25 cellular contexts compared by ENCODE assay signal in genomic region chr20:59024111-59024530, GRCh38. TPM values are rescaled to one million over a fixed set of nuclear protein-coding genes. Genes with fewer than 3 reads are reported as not detected.
DNase-seq lines count a peak whose midpoint lies in the region; FAIRE-seq and TF ChIP-seq lines count a peak whose summit lies in the region.
"Had no signal": no experiment of that assay in that cellular context is flagged by ENCODE, and none has a peak within 500 bp of the region (broad histone marks: within the 10 kb centered on the region; RNA-seq: fewer than 3 reads in every experiment).

No MANE protein-coding gene starts in this region.

- H3K27ac Mint-ChIP-seq in osteocyte (ENCODE audit: unreplicated experiment): no peak overlapping the region
- H3K27ac Mint-ChIP-seq: CD8-positive, alpha-beta T cell; IgD-negative memory B cell had no signal

- FAIRE-seq in GM12891 (lab: Jason Lieb, UNC): no peak
- FAIRE-seq: G401.6, RCC 7860 had no signal

- POLR2A ChIA-PET in RWPE1 (lab: Yijun Ruan, JAX; ENCODE audit: low non-redundant PET): interaction anchor here (0.6 kb wide), 1 partner anchor 43 kb away, joined by 3 read pairs; no protein-coding TSS in a partner anchor

- DNase-seq in stimulated activated CD4-positive, alpha-beta T cell treated with anti-CD3 and anti-CD28 coated beads, Interleukin-15, amount 100 ng/mL, for 24 hours: peak; percentile 1
- DNase-seq in stimulated activated CD4-positive, alpha-beta T cell treated with anti-CD3 and anti-CD28 coated beads, Interleukin-4, amount 100 ng/mL, for 1 hour: no peak
- DNase-seq in RWPE1 (ENCODE audit: low spot score): no peak
- DNase-seq in osteocyte (ENCODE audit: extremely low spot score, unreplicated experiment): peak; percentile 81
- no peak for DNase-seq in GM12891 (ENCODE audit: insufficient read length, low spot score)
- no peak for DNase-seq in GDM1 (lab: John Stamatoyannopoulos, UW)
- DNase-seq in DMS79 (lab: John Stamatoyannopoulos, UW): no peak
- DNase-seq: Calu3; CD8-positive, alpha-beta T cell; DMS153; Karpas-422; MV-4-11; NCI-H1417; NCI-H1694 treated with DMSO at 0.1 percent for 48 hours; NCI-H2081 treated with DMSO at 0.1 percent for 48 hours; NCI-H2171 treated with DMSO at 0.1 percent for 48 hours; NCI-H524 treated with DMSO at 0.1 percent for 48 hours; OCI-M1; SHP77 had no signal

- no peak overlapping the region for H3K4me3 Mint-ChIP-seq in osteocyte (ENCODE audit: unreplicated experiment)
- H3K4me3 Mint-ChIP-seq: CD8-positive, alpha-beta T cell; IgD-negative memory B cell had no signal

- no peaks in the 10 kb centered on the region for H3K27me3 Mint-ChIP-seq in osteocyte (ENCODE audit: unreplicated experiment)
- H3K27me3 Mint-ChIP-seq: IgD-negative memory B cell had no signal

- no peaks in the 10 kb centered on the region for H3K9me3 Mint-ChIP-seq in osteocyte (ENCODE audit: unreplicated experiment)
- H3K9me3 Mint-ChIP-seq: CD8-positive, alpha-beta T cell; IgD-negative memory B cell had no signal

- CTCF ChIA-PET in RWPE1 (lab: Yijun Ruan, JAX): interaction anchor here (0.5 to 0.6 kb wide), 2 partner anchors 119 to 1581 kb away, joined by 3 read pairs; no protein-coding TSS in a partner anchor

- peaks cover 38% of the 10 kb centered on the region for H3K36me3 Mint-ChIP-seq in osteocyte (ENCODE audit: unreplicated experiment)
- H3K36me3 Mint-ChIP-seq: IgD-negative memory B cell had no signal

- peak overlapping the region; percentile 20 for H3K27ac ChIP-seq in RWPE1
- H3K27ac ChIP-seq: BLaER1 had no signal

- TF ChIP-seq CTCF in RWPE1 (conservative IDR thresholded peaks at IDR 0.05; ENCODE audit: low read depth): no peak
- TF ChIP-seq CTCF in osteocyte (IDR thresholded peaks at IDR 0.05): no peak

- TF ChIP-seq POLR2A in GM12891 (IDR thresholded peaks at IDR 0.05; ENCODE audit: low read depth, low read length): no peak

- H3K4me1 Mint-ChIP-seq in osteocyte (ENCODE audit: unreplicated experiment): peaks cover 38% of the 10 kb centered on the region

TF ChIP-seq in GM12891, 5 proteins besides CTCF, POLR2A, EP300 and RAD21:
- TF ChIP-seq POU2F2 (IDR thresholded peaks at IDR 0.05; ENCODE audit: low read depth, low read length) (no peak), PAX5 (IDR thresholded peaks at IDR 0.05; ENCODE audit: insufficient read depth, low read length, severe bottlenecking) (no peak), TAF1 (IDR thresholded peaks at IDR 0.05; ENCODE audit: low read depth, low read length) (no peak), POLR2AphosphoS5 (IDR thresholded peaks at IDR 0.05; ENCODE audit: low read depth, low read length) (no peak; the same call in 1 of the 2 replicates), SPI1 (IDR thresholded peaks at IDR 0.05; ENCODE audit: low read depth, low read length) (no peak)
TF ChIP-seq in GM12891: peak in this region for 0.

RNA-seq across cellular contexts. Expression of gene TUBB1, which starts 4.9 kb away (rescaled TPM):
- total RNA-seq in osteocyte: not detected in 2 replicates
- polyA plus RNA-seq in GM12891 (2012; ENCODE audit: low read depth, missing spikeins): 0.27 TPM
- total RNA-seq: Calu3; CD8-positive, alpha-beta T cell; Daoy; H4 had no signal

RNA-seq across cellular contexts. Expression of gene ATP5F1E, which starts 8.0 kb away (rescaled TPM):
- total RNA-seq in osteocyte: 66.7 and 68.2 TPM in 2 replicates
- polyA plus RNA-seq in GM12891 (2012; ENCODE audit: low read depth, missing spikeins): 146 TPM

RNA-seq across cellular contexts. Expression of gene CTSZ, which starts 17.1 kb away (rescaled TPM):
- 17.2 and 17.5 TPM in 2 replicates for total RNA-seq in osteocyte
- polyA plus RNA-seq in GM12891 (2012; ENCODE audit: low read depth, missing spikeins): 190 TPM

RNA-seq across cellular contexts. Expression of gene PRELID3B, which starts 18.5 kb away (rescaled TPM):
- total RNA-seq in osteocyte: 38.8 and 45.1 TPM in 2 replicates
- polyA plus RNA-seq in GM12891 (2012; ENCODE audit: low read depth, missing spikeins): 63.8 TPM

RNA-seq across cellular contexts. Expression of gene NELFCD, which starts 43.1 kb away (rescaled TPM):
- total RNA-seq in osteocyte: 60.9 and 64.5 TPM in 2 replicates
- polyA plus RNA-seq in GM12891 (2012; ENCODE audit: low read depth, missing spikeins): 62.4 TPM

Comparison
In these comparisons a context has a peak if more than half of its experiments do, and no peak if none do; other contexts are left out.
1. DNase-seq: peak in stimulated activated CD4-positive, alpha-beta T cell treated with anti-CD3 and anti-CD28 coated beads, Interleukin-15, amount 100 ng/mL, for 24 hours (single experiment) and osteocyte (single experiment); none in stimulated activated CD4-positive, alpha-beta T cell treated with anti-CD3 and anti-CD28 coated beads, Interleukin-4, amount 100 ng/mL, for 1 hour (single experiment), RWPE1 (single experiment), GM12891 (single experiment), GDM1 (single experiment) and DMS79 (single experiment).